20 cellular contexts compared by ENCODE assay signal in the genomic region with DNA sequence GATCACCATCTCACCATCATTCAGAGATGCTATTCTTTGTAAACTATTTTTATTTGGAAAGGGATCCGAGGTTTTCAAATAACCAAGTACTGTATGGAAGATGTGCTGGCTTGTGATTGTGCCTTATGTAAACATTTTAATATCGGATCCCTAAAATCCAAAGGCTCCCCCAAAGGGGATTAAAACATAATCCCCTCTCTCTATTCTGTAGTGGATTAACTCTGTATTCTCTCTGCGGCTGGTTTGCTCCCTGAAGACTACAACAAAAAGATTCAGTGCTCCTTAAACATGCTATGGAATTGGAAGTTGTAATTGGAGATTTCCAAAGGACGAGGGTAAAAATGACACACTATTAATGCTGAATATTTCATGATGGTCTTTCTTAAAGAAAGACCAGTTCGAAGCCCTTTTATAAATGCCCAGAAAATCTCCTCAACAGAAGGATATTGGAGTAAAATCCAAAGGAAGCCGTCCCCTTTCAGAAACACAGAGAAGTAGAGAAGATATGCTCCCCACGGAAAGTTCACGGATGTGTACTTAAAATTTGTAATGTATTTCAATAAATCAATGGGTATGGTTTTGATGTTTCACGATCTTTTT. TPM values are rescaled to one million over a fixed set of nuclear protein-coding genes. Genes with fewer than 3 reads are reported as not detected.
DNase-seq lines count a peak whose midpoint lies in the region; ATAC-seq, FAIRE-seq and TF ChIP-seq lines count a peak whose summit lies in the region.
"Had no signal": no experiment of that assay in that cellular context is flagged by ENCODE, and none has a peak within 500 bp of the region (broad histone marks: within the 10 kb centered on the region; RNA-seq: fewer than 3 reads in every experiment).

No MANE protein-coding gene starts in this region.

- CTCF ChIA-PET in Calu3 (lab: Charles Lee) = no interaction called here

- H3K4me3 ChIP-seq in Karpas-422 (ENCODE audit: low read length) = no peak overlapping the region

- no peak overlapping the region for H3K9ac ChIP-seq in Karpas-422 (ENCODE audit: low read length)

- no peaks in the 10 kb centered on the region for H3K27me3 ChIP-seq in Karpas-422 (ENCODE audit: low read length)

- H3K79me2 ChIP-seq in Karpas-422 (ENCODE audit: low read length) = no peaks in the 10 kb centered on the region

- H3K4me3 Mint-ChIP-seq in Calu3 (ENCODE audit: low read depth, unreplicated experiment) (peak overlapping the region; percentile 62), progenitor cell of endocrine pancreas (ENCODE audit: low read depth) (peak overlapping the region; percentile 66)
- H3K4me3 Mint-ChIP-seq in effector memory CD8-positive, alpha-beta T cell = no peak overlapping the region

- no peak for TF ChIP-seq CTCF in Calu3 (IDR thresholded peaks at IDR 0.05; ENCODE audit: unreplicated experiment)
- no peak for TF ChIP-seq CTCF in progenitor cell of endocrine pancreas (IDR thresholded peaks at IDR 0.05; ENCODE audit: unreplicated experiment)

- H3K27ac Mint-ChIP-seq in Calu3 (ENCODE audit: unreplicated experiment) = no peak overlapping the region
- H3K27ac Mint-ChIP-seq in progenitor cell of endocrine pancreas = no peak overlapping the region
- no peak overlapping the region for H3K27ac Mint-ChIP-seq in effector memory CD8-positive, alpha-beta T cell
- H3K27ac Mint-ChIP-seq: activated naive CD8-positive, alpha-beta T cell treated with anti-CD3 and anti-CD28 coated beads, Interleukin-2, amount 10 ng/mL, durations not matched to agents 7 days and 5 days; stimulated activated naive CD8-positive, alpha-beta T cell treated with anti-CD3 and anti-CD28 coated beads, Interleukin-15, Interleukin-2, amounts not matched to agents 100 ng/mL and 50 ng/mL, for 24 hours had no signal

- no peak for FAIRE-seq in GM19239 (lab: Jason Lieb, UNC)
- FAIRE-seq: RCC 7860 had no signal

- H3K36me3 Mint-ChIP-seq in Calu3 (ENCODE audit: insufficient read depth, unreplicated experiment) (no peaks in the 10 kb centered on the region), progenitor cell of endocrine pancreas (ENCODE audit: insufficient read depth) (no peaks in the 10 kb centered on the region)
- H3K36me3 Mint-ChIP-seq in effector memory CD8-positive, alpha-beta T cell (ENCODE audit: insufficient read depth) = no peaks in the 10 kb centered on the region

- no peaks in the 10 kb centered on the region for H4K20me1 ChIP-seq in Karpas-422 (ENCODE audit: insufficient read depth, low read depth, low read length)

- no peak overlapping the region for H3K4me2 ChIP-seq in Karpas-422 (ENCODE audit: low read depth, low read length, poor library complexity, severe bottlenecking)

- BruUV-seq in Calu3 (replicated peaks; lab: Mats Ljungman, UMichigan) = no TSS peak

- intact Hi-C loops in Calu3 (cut with micrococcal nuclease; ENCODE audit: unreplicated experiment) = no loop called here

- H3K9me3 Mint-ChIP-seq in Calu3 (ENCODE audit: low read depth, unreplicated experiment) (no peaks in the 10 kb centered on the region), progenitor cell of endocrine pancreas (ENCODE audit: low read depth) (no peaks in the 10 kb centered on the region)
- peaks cover 2 to 7% of the 10 kb centered on the region in 2 donors for H3K9me3 Mint-ChIP-seq in effector memory CD8-positive, alpha-beta T cell

- no peak overlapping the region for H2AFZ ChIP-seq in Karpas-422 (ENCODE audit: low read length)

- ATAC-seq in GM19023 (IDR thresholded peaks at IDR 0.05; ENCODE audit: unreplicated experiment) (no peak), GM18517 (IDR thresholded peaks at IDR 0.05; ENCODE audit: unreplicated experiment) (no peak)
- ATAC-seq in effector memory CD8-positive, alpha-beta T cell (replicated peaks) = no peak
- ATAC-seq: left lobe of liver, T-cell had no signal

- H3K9me2 ChIP-seq in Karpas-422 (replicated peaks; ENCODE audit: insufficient read depth, low read length) = no peaks in the 10 kb centered on the region

- H3K4me1 Mint-ChIP-seq in Calu3 (ENCODE audit: low read depth, unreplicated experiment) (no peaks in the 10 kb centered on the region), progenitor cell of endocrine pancreas (ENCODE audit: low read depth) (peaks cover 16% of the 10 kb centered on the region)
- no peaks in the 10 kb centered on the region for H3K4me1 Mint-ChIP-seq in effector memory CD8-positive, alpha-beta T cell (ENCODE audit: low read depth in 2 of 2)

- no peaks in the 10 kb centered on the region for H3K36me3 ChIP-seq in Karpas-422 (ENCODE audit: insufficient read depth, low read length)
- H3K36me3 ChIP-seq: spleen had no signal

- DNase-seq in Calu3 (no peak), Karpas-422 (peak; percentile 14), fibroblast of peridontal ligament (ENCODE audit: extremely low read depth) (peak; percentile 57), progenitor cell of endocrine pancreas (ENCODE audit: low spot score, unreplicated experiment) (no peak), GM19239 (ENCODE audit: insufficient read length, low spot score) (no peak)
- DNase-seq in effector memory CD8-positive, alpha-beta T cell = no peak
- DNase-seq: activated CD4-positive, CD25-positive, alpha-beta regulatory T cell; activated naive CD8-positive, alpha-beta T cell treated with anti-CD3 and anti-CD28 coated beads, Interleukin-2, amount 10 ng/mL, durations not matched to agents 7 days and 5 days; central memory CD4-positive, alpha-beta T cell; HCEC 1CT; naive B cell; NCI-H1436 treated with DMSO at 0.1 percent for 48 hours; spleen; T-cell had no signal

- H3K27me3 Mint-ChIP-seq in Calu3 (ENCODE audit: unreplicated experiment) = no peaks in the 10 kb centered on the region
- H3K27me3 Mint-ChIP-seq in progenitor cell of endocrine pancreas = peaks cover 65% of the 10 kb centered on the region
- H3K27me3 Mint-ChIP-seq in effector memory CD8-positive, alpha-beta T cell = peaks cover 0 to 27% of the 10 kb centered on the region in 2 donors

- H3K4me1 ChIP-seq in Karpas-422 (ENCODE audit: low read length) = peaks cover 5% of the 10 kb centered on the region; the same call in 1 of the 2 replicates

- no peak overlapping the region for H3K27ac ChIP-seq in Karpas-422 (ENCODE audit: low read length)

- H3K9me3 ChIP-seq in Karpas-422 (ENCODE audit: low read length) = no peaks in the 10 kb centered on the region

RNA-seq across cellular contexts. Expression of gene MAB21L1, which starts 6.6 kb away (rescaled TPM):
- total RNA-seq in Calu3 (2022) (not detected in 2 replicates), progenitor cell of endocrine pancreas (0.22 and 0.29 TPM in 2 replicates)
- 7.1 and 9.9 TPM in 2 replicates for total RNA-seq in Karpas-422 (2014; rRNA removed; shearing (Covaris generic); ENCODE audit: low replicate concordance)
- total RNA-seq: left lobe of liver, NCI-H460, T-cell had no signal

Comparison
In these comparisons a context has a peak if more than half of its experiments do, and no peak if none do; other contexts are left out.
1. DNase-seq: peak in Karpas-422 (single experiment) and fibroblast of peridontal ligament (single experiment); none in Calu3 (single experiment), progenitor cell of endocrine pancreas (single experiment), GM19239 (single experiment) and effector memory CD8-positive, alpha-beta T cell (0 of 3).
2. H3K4me3 Mint-ChIP-seq: peak in Calu3 (single experiment) and progenitor cell of endocrine pancreas (single experiment); none in effector memory CD8-positive, alpha-beta T cell (0 of 2).